Comparison of ENCODE assay signal across 1 cellular context in the genomic region with DNA sequence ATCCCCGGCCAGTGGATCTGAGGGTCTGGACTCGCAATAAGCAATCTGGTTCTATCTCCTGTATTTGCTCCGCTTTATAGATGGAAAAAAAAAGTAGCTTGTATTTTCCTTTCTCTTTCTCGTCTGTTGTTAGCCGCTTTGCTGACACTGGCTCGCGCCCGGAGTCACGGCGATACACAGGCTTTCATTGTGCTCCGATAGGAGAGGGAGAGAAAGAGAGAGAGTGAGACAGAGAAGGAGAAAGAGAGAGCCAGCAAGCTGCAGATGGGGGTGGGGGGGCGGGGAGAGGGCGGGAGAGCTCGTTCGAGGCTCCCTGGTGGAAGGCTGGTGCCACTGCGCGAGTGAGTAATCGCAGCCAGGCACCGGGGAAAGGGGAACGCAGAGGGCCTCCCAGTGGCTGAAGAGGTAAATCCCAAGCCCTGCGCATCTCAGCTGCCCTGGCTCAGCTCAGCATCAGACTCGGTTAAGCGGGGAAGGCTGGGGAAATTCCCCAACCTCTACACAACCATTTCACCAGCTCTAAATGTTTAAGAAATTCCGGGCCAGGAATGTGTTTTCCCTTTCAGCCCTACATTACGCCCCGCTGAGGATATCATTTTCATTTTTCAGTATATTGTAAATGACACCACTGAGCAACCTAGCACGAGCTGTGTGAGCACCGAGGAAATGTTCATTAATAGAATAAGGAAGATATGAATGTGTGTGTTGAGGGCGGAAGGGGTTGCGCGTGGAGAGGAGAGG.
TF ChIP-seq lines count a peak whose summit lies in the region.

MAML2 (minus strand) TSS at position 225 of the 741 bp plus-strand sequence. CDS start 1,300 bp downstream, outside the sequence.

TF ChIP-seq in HepG2, 621 proteins besides CTCF, POLR2A, EP300 and RAD21 (continued from another document and continues in another):
- TF ChIP-seq, protein P1, sequence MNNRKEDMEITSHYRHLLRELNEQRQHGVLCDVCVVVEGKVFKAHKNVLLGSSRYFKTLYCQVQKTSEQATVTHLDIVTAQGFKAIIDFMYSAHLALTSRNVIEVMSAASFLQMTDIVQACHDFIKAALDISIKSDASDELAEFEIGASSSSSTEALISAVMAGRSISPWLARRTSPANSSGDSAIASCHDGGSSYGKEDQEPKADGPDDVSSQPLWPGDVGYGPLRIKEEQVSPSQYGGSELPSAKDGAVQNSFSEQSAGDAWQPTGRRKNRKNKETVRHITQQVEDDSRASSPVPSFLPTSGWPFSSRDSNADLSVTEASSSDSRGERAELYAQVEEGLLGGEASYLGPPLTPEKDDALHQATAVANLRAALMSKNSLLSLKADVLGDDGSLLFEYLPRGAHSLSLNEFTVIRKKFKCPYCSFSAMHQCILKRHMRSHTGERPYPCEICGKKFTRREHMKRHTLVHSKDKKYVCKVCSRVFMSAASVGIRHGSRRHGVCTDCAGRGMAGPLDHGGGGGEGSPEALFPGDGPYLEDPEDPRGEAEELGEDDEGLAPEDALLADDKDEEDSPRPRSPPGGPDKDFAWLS (CRISPR knock-in tag; IDR thresholded peaks at IDR 0.05; ENCODE audit: borderline replicate concordance), result no peak
- TF ChIP-seq ATRX (CRISPR knock-in tag; IDR thresholded peaks at IDR 0.05; ENCODE audit: borderline replicate concordance) (no peak), DMAP1 (CRISPR knock-in tag; IDR thresholded peaks at IDR 0.05) (no peak; the same call in 1 of the 2 replicates), ZNF598 (CRISPR knock-in tag; IDR thresholded peaks at IDR 0.05; ENCODE audit: borderline replicate concordance) (no peak), LCORL (IDR thresholded peaks at IDR 0.05) (no peak), LCORL (CRISPR knock-in tag; IDR thresholded peaks at IDR 0.05) (0 out of 2 replicates have a peak, but pooled peaks have one; percentile 22), NFATC3 (CRISPR knock-in tag; IDR thresholded peaks at IDR 0.05) (no peak), U2AF1 (optimal IDR thresholded peaks at IDR 0.05; ENCODE audit: low read depth, low read length) (no peak), PLSCR1 (CRISPR knock-in tag; IDR thresholded peaks at IDR 0.05; ENCODE audit: borderline replicate concordance) (no peak), TEAD2 (CRISPR knock-in tag; IDR thresholded peaks at IDR 0.05) (no peak), ZNF354B (CRISPR knock-in tag; IDR thresholded peaks at IDR 0.05) (no peak), KLF6 (CRISPR knock-in tag; IDR thresholded peaks at IDR 0.05) (no peak), EEA1 (CRISPR knock-in tag; IDR thresholded peaks at IDR 0.05; ENCODE audit: borderline replicate concordance) (no peak), NFYB (CRISPR knock-in tag; IDR thresholded peaks at IDR 0.05) (no peak), ISL2 (CRISPR knock-in tag; IDR thresholded peaks at IDR 0.05) (no peak), GRHL1 (CRISPR knock-in tag; conservative IDR thresholded peaks at IDR 0.05) (no peak), ZNF839 (CRISPR knock-in tag; IDR thresholded peaks at IDR 0.05; ENCODE audit: borderline replicate concordance) (no peak), HNRNPLL (IDR thresholded peaks at IDR 0.05; ENCODE audit: low read depth, low read length, poor library complexity, severe bottlenecking) (peak; percentile 26), ZBTB21 (CRISPR knock-in tag; IDR thresholded peaks at IDR 0.05) (no peak), MAFF (IDR thresholded peaks at IDR 0.05; ENCODE audit: low read depth, low read length) (no peak), HMGA1 (CRISPR knock-in tag; conservative IDR thresholded peaks at IDR 0.05) (no peak), NCOA2 (CRISPR knock-in tag; IDR thresholded peaks at IDR 0.05) (0 out of 2 replicates have a peak, but pooled peaks have one; percentile 28), ZNF30 (CRISPR knock-in tag; IDR thresholded peaks at IDR 0.05) (no peak), ZNF589 (CRISPR knock-in tag; conservative IDR thresholded peaks at IDR 0.05) (no peak), MIER2 (CRISPR knock-in tag; IDR thresholded peaks at IDR 0.05) (no peak), ZNF563 (CRISPR knock-in tag; IDR thresholded peaks at IDR 0.05) (no peak), ZNF350 (CRISPR knock-in tag; IDR thresholded peaks at IDR 0.05; ENCODE audit: borderline replicate concordance, low read depth) (peak; percentile 24; the same call in 1 of the 2 replicates), SRSF4 (IDR thresholded peaks at IDR 0.05; ENCODE audit: low read depth, low read length, poor library complexity, severe bottlenecking) (no peak), FIP1L1 (IDR thresholded peaks at IDR 0.05; ENCODE audit: borderline replicate concordance, insufficient read depth, low read depth, low read length) (no peak), ZSCAN29 (CRISPR knock-in tag; conservative IDR thresholded peaks at IDR 0.05) (peak; percentile 69; the same call in 1 of the 2 replicates), NCOR1 (IDR thresholded peaks at IDR 0.05; ENCODE audit: borderline replicate concordance, low read length) (no peak), ZC3H4 (CRISPR knock-in tag; IDR thresholded peaks at IDR 0.05; ENCODE audit: borderline replicate concordance) (no peak), HES4 (CRISPR knock-in tag; IDR thresholded peaks at IDR 0.05; ENCODE audit: borderline replicate concordance) (no peak), ZNF576 (CRISPR knock-in tag; IDR thresholded peaks at IDR 0.05) (no peak), KDM3A (CRISPR knock-in tag; IDR thresholded peaks at IDR 0.05; ENCODE audit: low read depth) (peak; percentile 33; the same call in 1 of the 2 replicates), HNF4A (CRISPR knock-in tag; IDR thresholded peaks at IDR 0.05) (no peak), CHD2 (IDR thresholded peaks at IDR 0.05; ENCODE audit: low read depth, low read length) (no peak), CREB1 (IDR thresholded peaks at IDR 0.05) (no peak), CREB1 (CRISPR knock-in tag; IDR thresholded peaks at IDR 0.05) (no peak), ZC3H13 (CRISPR knock-in tag; IDR thresholded peaks at IDR 0.05) (no peak), AGO2 (optimal IDR thresholded peaks at IDR 0.05; ENCODE audit: low read depth, low read length) (no peak), HDAC6 (IDR thresholded peaks at IDR 0.05; ENCODE audit: low read depth, low read length) (no peak), CBX2 (IDR thresholded peaks at IDR 0.05; ENCODE audit: low read depth, low read length) (no peak), CBX2 (CRISPR knock-in tag; IDR thresholded peaks at IDR 0.05; ENCODE audit: low read depth) (no peak), ZNF543 (CRISPR knock-in tag; IDR thresholded peaks at IDR 0.05) (peak; percentile 71; the same call in 1 of the 2 replicates), CC2D1A (CRISPR knock-in tag; IDR thresholded peaks at IDR 0.05) (no peak), GABPB1 (CRISPR knock-in tag; IDR thresholded peaks at IDR 0.05) (0 out of 2 replicates have a peak, but pooled peaks have one; percentile 36), KMT2A (CRISPR knock-in tag; IDR thresholded peaks at IDR 0.05) (no peak; the same call in 1 of the 2 replicates), ZNF629 (CRISPR knock-in tag; conservative IDR thresholded peaks at IDR 0.05) (no peak), TMF1 (CRISPR knock-in tag; IDR thresholded peaks at IDR 0.05; ENCODE audit: low read depth) (no peak), HDAC1 (CRISPR knock-in tag; IDR thresholded peaks at IDR 0.05) (no peak), NFIC (IDR thresholded peaks at IDR 0.05; ENCODE audit: low read length) (no peak)
- TF ChIP-seq, protein P2, sequence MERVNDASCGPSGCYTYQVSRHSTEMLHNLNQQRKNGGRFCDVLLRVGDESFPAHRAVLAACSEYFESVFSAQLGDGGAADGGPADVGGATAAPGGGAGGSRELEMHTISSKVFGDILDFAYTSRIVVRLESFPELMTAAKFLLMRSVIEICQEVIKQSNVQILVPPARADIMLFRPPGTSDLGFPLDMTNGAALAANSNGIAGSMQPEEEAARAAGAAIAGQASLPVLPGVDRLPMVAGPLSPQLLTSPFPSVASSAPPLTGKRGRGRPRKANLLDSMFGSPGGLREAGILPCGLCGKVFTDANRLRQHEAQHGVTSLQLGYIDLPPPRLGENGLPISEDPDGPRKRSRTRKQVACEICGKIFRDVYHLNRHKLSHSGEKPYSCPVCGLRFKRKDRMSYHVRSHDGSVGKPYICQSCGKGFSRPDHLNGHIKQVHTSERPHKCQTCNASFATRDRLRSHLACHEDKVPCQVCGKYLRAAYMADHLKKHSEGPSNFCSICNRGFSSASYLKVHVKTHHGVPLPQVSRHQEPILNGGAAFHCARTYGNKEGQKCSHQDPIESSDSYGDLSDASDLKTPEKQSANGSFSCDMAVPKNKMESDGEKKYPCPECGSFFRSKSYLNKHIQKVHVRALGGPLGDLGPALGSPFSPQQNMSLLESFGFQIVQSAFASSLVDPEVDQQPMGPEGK (CRISPR knock-in tag; IDR thresholded peaks at IDR 0.05), result peak; percentile 70; the same call in 1 of the 2 replicates
- TF ChIP-seq, protein P3, sequence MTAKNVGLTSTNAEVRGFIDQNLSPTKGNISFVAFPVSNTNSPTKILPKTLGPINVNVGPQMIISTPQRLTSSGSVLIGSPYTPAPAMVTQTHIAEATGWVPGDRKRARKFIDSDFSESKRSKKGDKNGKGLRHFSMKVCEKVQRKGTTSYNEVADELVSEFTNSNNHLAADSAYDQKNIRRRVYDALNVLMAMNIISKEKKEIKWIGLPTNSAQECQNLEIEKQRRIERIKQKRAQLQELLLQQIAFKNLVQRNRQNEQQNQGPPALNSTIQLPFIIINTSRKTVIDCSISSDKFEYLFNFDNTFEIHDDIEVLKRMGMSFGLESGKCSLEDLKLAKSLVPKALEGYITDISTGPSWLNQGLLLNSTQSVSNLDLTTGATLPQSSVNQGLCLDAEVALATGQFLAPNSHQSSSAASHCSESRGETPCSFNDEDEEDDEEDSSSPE (CRISPR knock-in tag; IDR thresholded peaks at IDR 0.05), result no peak; the same call in 1 of the 2 replicates
- TF ChIP-seq, protein P4, sequence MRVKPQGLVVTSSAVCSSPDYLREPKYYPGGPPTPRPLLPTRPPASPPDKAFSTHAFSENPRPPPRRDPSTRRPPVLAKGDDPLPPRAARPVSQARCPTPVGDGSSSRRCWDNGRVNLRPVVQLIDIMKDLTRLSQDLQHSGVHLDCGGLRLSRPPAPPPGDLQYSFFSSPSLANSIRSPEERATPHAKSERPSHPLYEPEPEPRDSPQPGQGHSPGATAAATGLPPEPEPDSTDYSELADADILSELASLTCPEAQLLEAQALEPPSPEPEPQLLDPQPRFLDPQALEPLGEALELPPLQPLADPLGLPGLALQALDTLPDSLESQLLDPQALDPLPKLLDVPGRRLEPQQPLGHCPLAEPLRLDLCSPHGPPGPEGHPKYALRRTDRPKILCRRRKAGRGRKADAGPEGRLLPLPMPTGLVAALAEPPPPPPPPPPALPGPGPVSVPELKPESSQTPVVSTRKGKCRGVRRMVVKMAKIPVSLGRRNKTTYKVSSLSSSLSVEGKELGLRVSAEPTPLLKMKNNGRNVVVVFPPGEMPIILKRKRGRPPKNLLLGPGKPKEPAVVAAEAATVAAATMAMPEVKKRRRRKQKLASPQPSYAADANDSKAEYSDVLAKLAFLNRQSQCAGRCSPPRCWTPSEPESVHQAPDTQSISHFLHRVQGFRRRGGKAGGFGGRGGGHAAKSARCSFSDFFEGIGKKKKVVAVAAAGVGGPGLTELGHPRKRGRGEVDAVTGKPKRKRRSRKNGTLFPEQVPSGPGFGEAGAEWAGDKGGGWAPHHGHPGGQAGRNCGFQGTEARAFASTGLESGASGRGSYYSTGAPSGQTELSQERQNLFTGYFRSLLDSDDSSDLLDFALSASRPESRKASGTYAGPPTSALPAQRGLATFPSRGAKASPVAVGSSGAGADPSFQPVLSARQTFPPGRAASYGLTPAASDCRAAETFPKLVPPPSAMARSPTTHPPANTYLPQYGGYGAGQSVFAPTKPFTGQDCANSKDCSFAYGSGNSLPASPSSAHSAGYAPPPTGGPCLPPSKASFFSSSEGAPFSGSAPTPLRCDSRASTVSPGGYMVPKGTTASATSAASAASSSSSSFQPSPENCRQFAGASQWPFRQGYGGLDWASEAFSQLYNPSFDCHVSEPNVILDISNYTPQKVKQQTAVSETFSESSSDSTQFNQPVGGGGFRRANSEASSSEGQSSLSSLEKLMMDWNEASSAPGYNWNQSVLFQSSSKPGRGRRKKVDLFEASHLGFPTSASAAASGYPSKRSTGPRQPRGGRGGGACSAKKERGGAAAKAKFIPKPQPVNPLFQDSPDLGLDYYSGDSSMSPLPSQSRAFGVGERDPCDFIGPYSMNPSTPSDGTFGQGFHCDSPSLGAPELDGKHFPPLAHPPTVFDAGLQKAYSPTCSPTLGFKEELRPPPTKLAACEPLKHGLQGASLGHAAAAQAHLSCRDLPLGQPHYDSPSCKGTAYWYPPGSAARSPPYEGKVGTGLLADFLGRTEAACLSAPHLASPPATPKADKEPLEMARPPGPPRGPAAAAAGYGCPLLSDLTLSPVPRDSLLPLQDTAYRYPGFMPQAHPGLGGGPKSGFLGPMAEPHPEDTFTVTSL (CRISPR knock-in tag; IDR thresholded peaks at IDR 0.05; ENCODE audit: borderline replicate concordance), result no peak
- TF ChIP-seq, protein P5, sequence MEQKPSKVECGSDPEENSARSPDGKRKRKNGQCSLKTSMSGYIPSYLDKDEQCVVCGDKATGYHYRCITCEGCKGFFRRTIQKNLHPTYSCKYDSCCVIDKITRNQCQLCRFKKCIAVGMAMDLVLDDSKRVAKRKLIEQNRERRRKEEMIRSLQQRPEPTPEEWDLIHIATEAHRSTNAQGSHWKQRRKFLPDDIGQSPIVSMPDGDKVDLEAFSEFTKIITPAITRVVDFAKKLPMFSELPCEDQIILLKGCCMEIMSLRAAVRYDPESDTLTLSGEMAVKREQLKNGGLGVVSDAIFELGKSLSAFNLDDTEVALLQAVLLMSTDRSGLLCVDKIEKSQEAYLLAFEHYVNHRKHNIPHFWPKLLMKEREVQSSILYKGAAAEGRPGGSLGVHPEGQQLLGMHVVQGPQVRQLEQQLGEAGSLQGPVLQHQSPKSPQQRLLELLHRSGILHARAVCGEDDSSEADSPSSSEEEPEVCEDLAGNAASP (CRISPR knock-in tag; IDR thresholded peaks at IDR 0.05; ENCODE audit: borderline replicate concordance), result peak; percentile 52; the same call in 1 of the 2 replicates
